In genomic region chr18:62186656-62187542, GRCh38 we compare ENCODE assay signal across 8 cellular contexts. TPM values are rescaled to one million over a fixed set of nuclear protein-coding genes. Genes with fewer than 3 reads are reported as not detected.
DNase-seq lines count a peak whose midpoint lies in the region; ATAC-seq lines count a peak whose summit lies in the region.

A gene with protein sequence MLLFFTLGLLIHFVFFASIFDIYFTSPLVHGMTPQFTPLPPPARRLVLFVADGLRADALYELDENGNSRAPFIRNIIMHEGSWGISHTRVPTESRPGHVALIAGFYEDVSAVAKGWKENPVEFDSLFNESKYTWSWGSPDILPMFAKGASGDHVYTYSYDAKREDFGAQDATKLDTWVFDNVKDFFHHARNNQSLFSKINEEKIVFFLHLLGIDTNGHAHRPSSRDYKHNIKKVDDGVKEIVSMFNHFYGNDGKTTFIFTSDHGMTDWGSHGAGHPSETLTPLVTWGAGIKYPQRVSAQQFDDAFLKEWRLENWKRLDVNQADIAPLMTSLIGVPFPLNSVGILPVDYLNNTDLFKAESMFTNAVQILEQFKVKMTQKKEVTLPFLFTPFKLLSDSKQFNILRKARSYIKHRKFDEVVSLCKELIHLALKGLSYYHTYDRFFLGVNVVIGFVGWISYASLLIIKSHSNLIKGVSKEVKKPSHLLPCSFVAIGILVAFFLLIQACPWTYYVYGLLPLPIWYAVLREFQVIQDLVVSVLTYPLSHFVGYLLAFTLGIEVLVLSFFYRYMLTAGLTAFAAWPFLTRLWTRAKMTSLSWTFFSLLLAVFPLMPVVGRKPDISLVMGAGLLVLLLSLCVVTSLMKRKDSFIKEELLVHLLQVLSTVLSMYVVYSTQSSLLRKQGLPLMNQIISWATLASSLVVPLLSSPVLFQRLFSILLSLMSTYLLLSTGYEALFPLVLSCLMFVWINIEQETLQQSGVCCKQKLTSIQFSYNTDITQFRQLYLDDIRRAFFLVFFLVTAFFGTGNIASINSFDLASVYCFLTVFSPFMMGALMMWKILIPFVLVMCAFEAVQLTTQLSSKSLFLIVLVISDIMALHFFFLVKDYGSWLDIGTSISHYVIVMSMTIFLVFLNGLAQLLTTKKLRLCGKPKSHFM (minus strand): TSS chr18:62187056. CDS start chr18:62161353, 25,703 bp downstream.
A gene with protein sequence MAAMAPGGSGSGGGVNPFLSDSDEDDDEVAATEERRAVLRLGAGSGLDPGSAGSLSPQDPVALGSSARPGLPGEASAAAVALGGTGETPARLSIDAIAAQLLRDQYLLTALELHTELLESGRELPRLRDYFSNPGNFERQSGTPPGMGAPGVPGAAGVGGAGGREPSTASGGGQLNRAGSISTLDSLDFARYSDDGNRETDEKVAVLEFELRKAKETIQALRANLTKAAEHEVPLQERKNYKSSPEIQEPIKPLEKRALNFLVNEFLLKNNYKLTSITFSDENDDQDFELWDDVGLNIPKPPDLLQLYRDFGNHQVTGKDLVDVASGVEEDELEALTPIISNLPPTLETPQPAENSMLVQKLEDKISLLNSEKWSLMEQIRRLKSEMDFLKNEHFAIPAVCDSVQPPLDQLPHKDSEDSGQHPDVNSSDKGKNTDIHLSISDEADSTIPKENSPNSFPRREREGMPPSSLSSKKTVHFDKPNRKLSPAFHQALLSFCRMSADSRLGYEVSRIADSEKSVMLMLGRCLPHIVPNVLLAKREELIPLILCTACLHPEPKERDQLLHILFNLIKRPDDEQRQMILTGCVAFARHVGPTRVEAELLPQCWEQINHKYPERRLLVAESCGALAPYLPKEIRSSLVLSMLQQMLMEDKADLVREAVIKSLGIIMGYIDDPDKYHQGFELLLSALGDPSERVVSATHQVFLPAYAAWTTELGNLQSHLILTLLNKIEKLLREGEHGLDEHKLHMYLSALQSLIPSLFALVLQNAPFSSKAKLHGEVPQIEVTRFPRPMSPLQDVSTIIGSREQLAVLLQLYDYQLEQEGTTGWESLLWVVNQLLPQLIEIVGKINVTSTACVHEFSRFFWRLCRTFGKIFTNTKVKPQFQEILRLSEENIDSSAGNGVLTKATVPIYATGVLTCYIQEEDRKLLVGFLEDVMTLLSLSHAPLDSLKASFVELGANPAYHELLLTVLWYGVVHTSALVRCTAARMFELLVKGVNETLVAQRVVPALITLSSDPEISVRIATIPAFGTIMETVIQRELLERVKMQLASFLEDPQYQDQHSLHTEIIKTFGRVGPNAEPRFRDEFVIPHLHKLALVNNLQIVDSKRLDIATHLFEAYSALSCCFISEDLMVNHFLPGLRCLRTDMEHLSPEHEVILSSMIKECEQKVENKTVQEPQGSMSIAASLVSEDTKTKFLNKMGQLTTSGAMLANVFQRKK (plus strand): TSS chr18:62187255. CDS start chr18:62187506, 251 bp downstream.

- H3K9ac ChIP-seq in BLaER1 = peak within 1 kb of the TSS; percentile 91

- peak; percentile 88 for ATAC-seq in GM19328 (IDR thresholded peaks at IDR 0.05; ENCODE audit: unreplicated experiment)
- peak; percentile 91 for ATAC-seq in HG03520 (IDR thresholded peaks at IDR 0.05; ENCODE audit: unreplicated experiment)
- ATAC-seq in left colon = peak; percentile 86

- DNase-seq in NCI-H69 (lab: John Stamatoyannopoulos, UW) = peak; percentile 100
- DNase-seq in activated CD4-positive, alpha-beta T cell treated with anti-CD3 and anti-CD28 coated beads, Interleukin-2, amount 10 ng/mL, durations not matched to agents 7 days and 5 days = peak; percentile 98
- peak; percentile 13 for DNase-seq in cortex of kidney (lab: John Stamatoyannopoulos, UW)
- DNase-seq in left colon = peak; percentile 93 to 98
- DNase-seq in stimulated activated CD4-positive, alpha-beta T cell treated with anti-CD3 and anti-CD28 coated beads, Interleukin-1b, Interleukin-23, amount 100 ng/mL, for 48 hours = peak; percentile 96

- peaks cover 31% of the 10 kb centered on the region for H3K36me3 Mint-ChIP-seq in activated CD4-positive, alpha-beta T cell treated with anti-CD3 and anti-CD28 coated beads, Interleukin-2, amount 10 ng/mL, durations not matched to agents 7 days and 5 days (ENCODE audit: low read depth)

- peak within 1 kb of the TSS; percentile 88 for H3K4me3 ChIP-seq in BLaER1

- intact Hi-C loops in left colon (cut with DNase I, micrococcal nuclease) = loop anchor here in 1 of 2 donors (5.0 kb wide), 1 partner anchor 60 kb away; no protein-coding TSS in a partner anchor

- H3K4me3 Mint-ChIP-seq in activated CD4-positive, alpha-beta T cell treated with anti-CD3 and anti-CD28 coated beads, Interleukin-2, amount 10 ng/mL, durations not matched to agents 7 days and 5 days = peak within 1 kb of the TSS; percentile 99

- H3K36me3 ChIP-seq in BLaER1 = peaks cover 17% of the 10 kb centered on the region

- no peaks in the 10 kb centered on the region for H3K27me3 ChIP-seq in BLaER1

- peak within 1 kb of the TSS; percentile 86 for H3K27ac ChIP-seq in BLaER1

- H3K9me3 Mint-ChIP-seq in activated CD4-positive, alpha-beta T cell treated with anti-CD3 and anti-CD28 coated beads, Interleukin-2, amount 10 ng/mL, durations not matched to agents 7 days and 5 days = peaks cover 2% of the 10 kb centered on the region

- H4K20me1 ChIP-seq in BLaER1 = peaks cover 42% of the 10 kb centered on the region

- peaks cover 58% of the 10 kb centered on the region for H3K4me1 Mint-ChIP-seq in activated CD4-positive, alpha-beta T cell treated with anti-CD3 and anti-CD28 coated beads, Interleukin-2, amount 10 ng/mL, durations not matched to agents 7 days and 5 days

- H3K4me2 ChIP-seq in BLaER1 = peak within 1 kb of the TSS; percentile 90

- POLR2A ChIA-PET in activated CD4-positive, alpha-beta T cell treated with anti-CD3 and anti-CD28 coated beads, Interleukin-2, amount 10 ng/mL, durations not matched to agents 7 days and 5 days (lab: Charles Lee) = no interaction called here

- no peaks in the 10 kb centered on the region for H3K27me3 Mint-ChIP-seq in activated CD4-positive, alpha-beta T cell treated with anti-CD3 and anti-CD28 coated beads, Interleukin-2, amount 10 ng/mL, durations not matched to agents 7 days and 5 days

- H3K27ac Mint-ChIP-seq in activated CD4-positive, alpha-beta T cell treated with anti-CD3 and anti-CD28 coated beads, Interleukin-2, amount 10 ng/mL, durations not matched to agents 7 days and 5 days = peak within 1 kb of the TSS; percentile 99

- CTCF ChIA-PET in activated CD4-positive, alpha-beta T cell treated with anti-CD3 and anti-CD28 coated beads, Interleukin-2, amount 10 ng/mL, durations not matched to agents 7 days and 5 days (lab: Charles Lee) = interaction anchor here (0.6 to 1.3 kb wide), 4 partner anchors 9 to 796 kb away, joined by 3 to 5 read pairs (median 4); no protein-coding TSS in a partner anchor

- peaks cover 45% of the 10 kb centered on the region for H3K4me1 ChIP-seq in BLaER1

- H3K9me3 ChIP-seq in BLaER1 = peaks cover 9% of the 10 kb centered on the region

RNA-seq across cellular contexts. Expression of the first gene that starts in this region (rescaled TPM):
- 10 to 100 TPM; 28.5 to 31.8 TPM for total RNA-seq in activated CD4-positive, alpha-beta T cell treated with anti-CD3 and anti-CD28 coated beads, Interleukin-2, amount 10 ng/mL, durations not matched to agents 7 days and 5 days
- total RNA-seq in left colon = 10 to 100 TPM; 35.7 to 46.6 TPM

RNA-seq across cellular contexts. Expression of the second gene that starts in this region (rescaled TPM):
- 10 to 100 TPM; 41.7 to 46.3 TPM for total RNA-seq in activated CD4-positive, alpha-beta T cell treated with anti-CD3 and anti-CD28 coated beads, Interleukin-2, amount 10 ng/mL, durations not matched to agents 7 days and 5 days
- 10 to 100 TPM; 46.9 to 61.1 TPM for total RNA-seq in left colon

Comparison
In these comparisons a context has a peak if more than half of its experiments do, and no peak if none do; other contexts are left out.
1. Peak in every context shown above with its lines: DNase-seq, ATAC-seq, H3K4me3 ChIP-seq and H3K27ac ChIP-seq.
2. DNase-seq: peak in every context shown above with its lines; median percentile 100 in NCI-H69; 98 in activated CD4-positive, alpha-beta T cell treated with anti-CD3 and anti-CD28 coated beads, Interleukin-2, amount 10 ng/mL, durations not matched to agents 7 days and 5 days; 96 in stimulated activated CD4-positive, alpha-beta T cell treated with anti-CD3 and anti-CD28 coated beads, Interleukin-1b, Interleukin-23, amount 100 ng/mL, for 48 hours; 96 in left colon; 13 in cortex of kidney.